ENCODE assay signal across 8 cellular contexts in genomic region chr13:20475927-20476691, GRCh38. TPM values are rescaled to one million over a fixed set of nuclear protein-coding genes. Genes with fewer than 3 reads are reported as not detected.
DNase-seq lines count a peak whose midpoint lies in the region; ATAC-seq, FAIRE-seq and TF ChIP-seq lines count a peak whose summit lies in the region.

No MANE protein-coding gene starts in this region.

- no peaks in the 10 kb centered on the region for H3K36me3 Mint-ChIP-seq in nephron progenitor cell (ENCODE audit: low read depth)

- no peaks in the 10 kb centered on the region for H3K9me3 Mint-ChIP-seq in nephron progenitor cell

- peaks cover 35% of the 10 kb centered on the region for H3K4me1 Mint-ChIP-seq in nephron progenitor cell

- peak overlapping the region; percentile 82 for H3K27ac Mint-ChIP-seq in nephron progenitor cell

- no peak overlapping the region for H3K4me3 Mint-ChIP-seq in nephron progenitor cell

- FAIRE-seq in GM12891 (lab: Jason Lieb, UNC) = peak; percentile 98

- TF ChIP-seq CTCF in nephron progenitor cell (IDR thresholded peaks at IDR 0.05) = no peak

- 0 out of 2 replicates have a peak, but pooled peaks have one; percentile 23 for TF ChIP-seq POLR2A in GM12891 (IDR thresholded peaks at IDR 0.05; ENCODE audit: low read depth, low read length)

- DNase-seq in GM12891 (ENCODE audit: insufficient read length, low spot score) (peak; percentile 70), Kasumi-1 (lab: John Stamatoyannopoulos, UW) (peak; percentile 4 to 29), nephron progenitor cell (no peak), dedifferentiated amniotic fluid mesenchymal stem cell (ENCODE audit: extremely low spot score) (no peak), GM03348 (ENCODE audit: low spot score) (no peak), NCI-H2227 (lab: John Stamatoyannopoulos, UW; ENCODE audit: unreplicated experiment) (no peak)
- peak; percentile 20 to 42 for DNase-seq in activated T-helper 1 cell treated with anti-CD3 and anti-CD28 coated beads, Interleukin-2, amount 50 U/mL, for 16 hours (ENCODE audit: low read depth in 1 of 2, low spot score in 1 of 2)

- peaks cover 4% of the 10 kb centered on the region for H3K27me3 Mint-ChIP-seq in nephron progenitor cell (ENCODE audit: low read depth, poor library complexity)

- peak; percentile 93 for ATAC-seq in GM21737 (IDR thresholded peaks at IDR 0.05; ENCODE audit: unreplicated experiment)

TF ChIP-seq in GM12891, 5 proteins besides CTCF, POLR2A, EP300 and RAD21:
- peak; percentile 64; the same call in 1 of the 2 replicates for TF ChIP-seq POU2F2 (IDR thresholded peaks at IDR 0.05; ENCODE audit: low read depth, low read length)
- TF ChIP-seq TAF1 (IDR thresholded peaks at IDR 0.05; ENCODE audit: low read depth, low read length) = no peak
- 0 out of 2 replicates have a peak, but pooled peaks have one; percentile 29 for TF ChIP-seq POLR2AphosphoS5 (IDR thresholded peaks at IDR 0.05; ENCODE audit: low read depth, low read length)

RNA-seq across cellular contexts. Expression of gene CRYL1, which starts 49.5 kb away (rescaled TPM):
- polyA plus RNA-seq in GM12891 (2012; ENCODE audit: low read depth, missing spikeins) = 29.6 TPM

Comparison
In these comparisons a context has a peak if more than half of its experiments do, and no peak if none do; other contexts are left out.
1. DNase-seq: peak in GM12891 (single experiment), Kasumi-1 (2 of 2) and activated T-helper 1 cell treated with anti-CD3 and anti-CD28 coated beads, Interleukin-2, amount 50 U/mL, for 16 hours (2 of 2); none in nephron progenitor cell (single experiment), dedifferentiated amniotic fluid mesenchymal stem cell (single experiment), GM03348 (single experiment) and NCI-H2227 (single experiment).